8 cellular contexts compared by ENCODE assay signal in the genomic region with DNA sequence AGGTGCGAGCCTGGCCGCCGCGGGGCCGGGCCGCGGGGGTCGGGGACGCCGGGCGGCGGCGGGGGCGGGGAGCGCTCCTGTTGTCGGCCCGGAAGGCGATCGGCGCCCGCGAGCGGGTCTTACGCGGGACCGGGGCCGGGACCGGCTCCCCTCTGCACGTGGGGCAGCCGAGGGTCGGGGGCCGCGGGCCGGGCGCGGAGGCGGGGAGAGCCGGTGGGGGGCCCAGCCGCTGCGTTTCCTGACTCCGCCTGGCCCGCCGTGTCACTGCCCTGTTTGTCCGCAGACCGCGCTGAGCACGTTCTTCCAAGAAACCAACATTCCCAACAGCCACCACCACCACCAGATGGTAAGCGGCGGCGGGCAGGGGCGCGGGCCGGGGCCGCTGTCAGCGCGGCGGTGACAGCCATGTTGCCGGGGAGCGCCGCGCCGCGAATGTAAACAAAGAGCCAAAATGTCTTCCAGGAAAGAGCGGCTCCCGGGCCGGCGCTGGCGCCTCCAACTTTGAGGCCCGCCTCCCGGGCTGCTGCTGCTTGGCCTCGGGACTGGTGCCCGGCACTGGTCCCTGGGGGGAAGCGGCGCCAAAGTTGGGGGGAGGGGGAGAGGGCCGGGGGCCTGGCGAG. TPM values are rescaled to one million over a fixed set of nuclear protein-coding genes. Genes with fewer than 3 reads are reported as not detected.
A peak's percentile ranks its signal among the peaks of the same experiment; 100 is the strongest.
DNase-seq lines count a peak whose midpoint lies in the region; ATAC-seq and TF ChIP-seq lines count a peak whose summit lies in the region.

No MANE protein-coding gene starts in this region.

- peak; percentile 6 for DNase-seq in SKM-1 treated with dmso at 0.1 percent for 144 hours (lab: John Stamatoyannopoulos, UW; ENCODE audit: unreplicated experiment)
- DNase-seq in SKM-1 (lab: John Stamatoyannopoulos, UW; ENCODE audit: unreplicated experiment) = no peak
- DNase-seq in OCI-M1 (lab: John Stamatoyannopoulos, UW) = peak; percentile 48
- peak; percentile 68 to 80 for DNase-seq in cardiac muscle cell (ENCODE audit: low read depth in 1 of 2, low spot score in 1 of 2)
- no peak for DNase-seq in GM13977 (ENCODE audit: low spot score)

- peak overlapping the region; percentile 94 for H3K9ac ChIP-seq in parathyroid adenoma

- in situ Hi-C loops in GM13977 (cut with MboI; ENCODE audit: low pct_unique_long_range_greater_than_20kb, low sequenced_read_pairs, unreplicated experiment) = no loop called here

- peaks cover 43% of the 10 kb centered on the region for H3K4me1 ChIP-seq in cardiac muscle cell (ENCODE audit: low read depth)
- peaks cover 41% of the 10 kb centered on the region for H3K4me1 ChIP-seq in parathyroid adenoma

- H3K36me3 ChIP-seq in cardiac muscle cell = peaks cover 2% of the 10 kb centered on the region
- H3K36me3 ChIP-seq in parathyroid adenoma (ENCODE audit: control insufficient read depth, insufficient read depth, low read length) = no peaks in the 10 kb centered on the region

- H3K9me3 ChIP-seq in cardiac muscle cell (ENCODE audit: low read depth) = no peaks in the 10 kb centered on the region
- H3K9me3 ChIP-seq in parathyroid adenoma (ENCODE audit: control insufficient read depth, low read length) = no peaks in the 10 kb centered on the region

- peak overlapping the region; percentile 66 for H3K4me2 ChIP-seq in parathyroid adenoma (ENCODE audit: low read length)

- H3K27ac ChIP-seq in cardiac muscle cell = peak overlapping the region; percentile 80
- peak overlapping the region; percentile 90 for H3K27ac ChIP-seq in parathyroid adenoma

- no peaks in the 10 kb centered on the region for H3K9me3 Mint-ChIP-seq in activated naive CD4-positive, alpha-beta T cell treated with anti-CD3 and anti-CD28 coated beads, Interleukin-2, amount 50 U/mL, for 24 hours

- TF ChIP-seq CTCF in cardiac muscle cell (IDR thresholded peaks at IDR 0.05; ENCODE audit: low read depth, low read length) (no peak), parathyroid adenoma (IDR thresholded peaks at IDR 0.05) (no peak), GM13977 (IDR thresholded peaks at IDR 0.05; ENCODE audit: extremely low read depth, insufficient read depth, missing control alignments) (no peak)

- peaks cover 7% of the 10 kb centered on the region for H3K36me3 Mint-ChIP-seq in activated naive CD4-positive, alpha-beta T cell treated with anti-CD3 and anti-CD28 coated beads, Interleukin-2, amount 50 U/mL, for 24 hours

- peak overlapping the region; percentile 78 for H2AFZ ChIP-seq in parathyroid adenoma

- peak overlapping the region; percentile 99 for H3K4me3 ChIP-seq in cardiac muscle cell
- peak overlapping the region; percentile 81 for H3K4me3 ChIP-seq in parathyroid adenoma (ENCODE audit: low read depth, low read length)

- H3K27ac Mint-ChIP-seq in activated naive CD4-positive, alpha-beta T cell treated with anti-CD3 and anti-CD28 coated beads, Interleukin-2, amount 50 U/mL, for 24 hours = peak overlapping the region; percentile 92

- peak overlapping the region; percentile 91 for H3K4me3 Mint-ChIP-seq in activated naive CD4-positive, alpha-beta T cell treated with anti-CD3 and anti-CD28 coated beads, Interleukin-2, amount 50 U/mL, for 24 hours

- peaks cover 61% of the 10 kb centered on the region for H3K4me1 Mint-ChIP-seq in activated naive CD4-positive, alpha-beta T cell treated with anti-CD3 and anti-CD28 coated beads, Interleukin-2, amount 50 U/mL, for 24 hours

- H3K27me3 ChIP-seq in cardiac muscle cell = no peaks in the 10 kb centered on the region
- no peaks in the 10 kb centered on the region for H3K27me3 ChIP-seq in parathyroid adenoma (ENCODE audit: control insufficient read depth, insufficient read depth, low read length)

- H3K27me3 Mint-ChIP-seq in activated naive CD4-positive, alpha-beta T cell treated with anti-CD3 and anti-CD28 coated beads, Interleukin-2, amount 50 U/mL, for 24 hours = no peaks in the 10 kb centered on the region

- no peak for ATAC-seq in HG03342 (IDR thresholded peaks at IDR 0.05; ENCODE audit: unreplicated experiment)

- H3K79me2 ChIP-seq in parathyroid adenoma = peaks cover 29% of the 10 kb centered on the region

RNA-seq across cellular contexts. Expression of a gene that starts 0.6 kb away (rescaled TPM):
- total RNA-seq in cardiac muscle cell = 13.5 and 23.2 TPM in 2 replicates
- polyA plus RNA-seq in cardiac muscle cell = 13.2 and 19.6 TPM in 2 replicates

RNA-seq across cellular contexts. Expression of a gene that starts 25.4 kb away (rescaled TPM):
- 11.4 and 15.0 TPM in 2 replicates for total RNA-seq in cardiac muscle cell
- polyA plus RNA-seq in cardiac muscle cell = 11.0 and 15.2 TPM in 2 replicates

RNA-seq across cellular contexts. Expression of a gene that starts 42.3 kb away (rescaled TPM):
- 6.4 and 6.8 TPM in 2 replicates for total RNA-seq in cardiac muscle cell
- 2.2 and 5.0 TPM in 2 replicates for polyA plus RNA-seq in cardiac muscle cell

Comparison
In these comparisons a context has a peak if more than half of its experiments do, and no peak if none do; other contexts are left out.
1. DNase-seq: peak in SKM-1 treated with dmso at 0.1 percent for 144 hours (single experiment), OCI-M1 (single experiment) and cardiac muscle cell (2 of 2); none in SKM-1 (single experiment) and GM13977 (single experiment).